Comparison of ENCODE assay signal across 2 cellular contexts in genomic region chr12:26697217-26697616, GRCh38.
TF ChIP-seq lines count a peak whose summit lies in the region.

No MANE protein-coding gene starts in this region.

TF ChIP-seq in IMR-90, 13 proteins besides CTCF, POLR2A, EP300 and RAD21:
- TF ChIP-seq SMC3 (IDR thresholded peaks at IDR 0.05; ENCODE audit: low read depth, low read length) = no peak
- no peak for TF ChIP-seq MAZ (IDR thresholded peaks at IDR 0.05; ENCODE audit: borderline replicate concordance, low read depth, low read length)
- no peak for TF ChIP-seq USF2 (IDR thresholded peaks at IDR 0.05; ENCODE audit: low read depth, low read length)
- TF ChIP-seq RFX5 (IDR thresholded peaks at IDR 0.05; ENCODE audit: low read depth, low read length) = no peak
- TF ChIP-seq CHD1 (IDR thresholded peaks at IDR 0.05; ENCODE audit: low read depth, low read length) = no peak

TF ChIP-seq in endothelial cell of umbilical vein, 7 proteins besides CTCF, POLR2A, EP300 and RAD21:
- peak; percentile 28 for TF ChIP-seq GATA2 (IDR thresholded peaks at IDR 0.05; ENCODE audit: insufficient read depth, insufficient read length, low read depth, low read length)
- no peak for TF ChIP-seq MAX (IDR thresholded peaks at IDR 0.05; ENCODE audit: insufficient read depth, insufficient read length)
- no peak for TF ChIP-seq MYC (IDR thresholded peaks at IDR 0.05; ENCODE audit: low read depth, low read length)
- peak; percentile 82 for TF ChIP-seq JUN (IDR thresholded peaks at IDR 0.05; ENCODE audit: borderline replicate concordance, insufficient read depth, insufficient read length, low read depth)
- peak; percentile 32 for TF ChIP-seq FOS (IDR thresholded peaks at IDR 0.05; ENCODE audit: borderline replicate concordance, insufficient read depth, low read length)
- TF ChIP-seq EZH2 (IDR thresholded peaks at IDR 0.05; ENCODE audit: borderline replicate concordance, low read depth, low read length, severe bottlenecking) = no peak
- TF ChIP-seq POLR2AphosphoS5 (IDR thresholded peaks at IDR 0.05; ENCODE audit: insufficient read depth, low read depth, low read length) = peak; percentile 86
